19 cellular contexts compared by ENCODE assay signal in the genomic region with DNA sequence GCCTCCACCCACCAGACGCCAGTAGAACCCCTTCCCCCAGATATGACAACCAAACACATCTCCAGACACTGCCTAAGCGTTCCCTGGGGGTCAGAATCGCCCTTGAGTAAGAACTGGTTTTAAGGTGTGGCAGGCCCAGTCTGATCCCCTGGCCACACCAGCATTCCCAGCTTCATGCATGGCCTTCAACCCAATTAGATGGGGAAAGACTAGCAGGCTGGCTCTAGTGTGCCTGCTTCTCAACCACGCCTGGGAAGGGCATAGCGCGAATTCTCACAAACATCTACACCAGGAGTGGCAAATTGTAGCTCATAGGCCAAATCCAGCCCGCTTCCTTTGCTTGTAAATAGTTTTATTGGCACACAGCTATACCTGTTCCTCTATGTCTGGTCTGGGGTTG. TPM values are rescaled to one million over a fixed set of nuclear protein-coding genes. Genes with fewer than 3 reads are reported as not detected.
A peak's percentile ranks its signal among the peaks of the same experiment; 100 is the strongest.
DNase-seq lines count a peak whose midpoint lies in the region; ATAC-seq and TF ChIP-seq lines count a peak whose summit lies in the region.
"Had no signal": no experiment of that assay in that cellular context is flagged by ENCODE, and none has a peak within 500 bp of the region (broad histone marks: within the 10 kb centered on the region; RNA-seq: fewer than 3 reads in every experiment).

No MANE protein-coding gene starts in this region.

- H3K9me3 ChIP-seq in mucosa of descending colon, result no peaks in the 10 kb centered on the region
- peaks cover 11% of the 10 kb centered on the region for H3K9me3 ChIP-seq in trophoblast cell (ENCODE audit: insufficient read depth, low read depth, low read length)
- H3K9me3 ChIP-seq: A549 had no signal

- no CpG with 5 or more reads among the region's 7 CpGs for WGBS in trophoblast cell (ENCODE audit: extremely low coverage, insufficient coverage, insufficient read length)

- no peak overlapping the region for H4K91ac ChIP-seq in trophoblast cell (ENCODE audit: low read depth, low read length)

- no peak overlapping the region for H2AK5ac ChIP-seq in trophoblast cell (ENCODE audit: low read length)

- H3K79me1 ChIP-seq in trophoblast cell (ENCODE audit: low read length), result peaks cover 2% of the 10 kb centered on the region

- no peak overlapping the region for H3K23ac ChIP-seq in trophoblast cell (ENCODE audit: low read length)

- H3K14ac ChIP-seq in trophoblast cell (ENCODE audit: low read length), result no peak overlapping the region

- H4K8ac ChIP-seq in trophoblast cell (ENCODE audit: low read depth, low read length), result no peak overlapping the region

- no peaks in the 10 kb centered on the region for H3K27me3 ChIP-seq in trophoblast cell (ENCODE audit: insufficient read depth, low read length)

- H3K27ac ChIP-seq in trophoblast cell (ENCODE audit: low read depth, low read length), result no peak overlapping the region
- H3K27ac ChIP-seq: 22Rv1, A549, C4-2B had no signal

- H4K12ac ChIP-seq in trophoblast cell (ENCODE audit: low read depth, low read length), result no peak overlapping the region

- no peak for ATAC-seq in left ventricle myocardium superior
- no peak for ATAC-seq in left cardiac atrium
- ATAC-seq in mucosa of descending colon, result peak; percentile 89
- ATAC-seq: A549, GM23338 had no signal

- intact Hi-C loops in left ventricle myocardium superior (cut with micrococcal nuclease), result no loop called here
- intact Hi-C loops in left cardiac atrium (cut with DNase I), result no loop called here
- intact Hi-C loops in mucosa of descending colon (cut with DNase I, micrococcal nuclease), result no loop called here

- H3K18ac ChIP-seq in trophoblast cell (ENCODE audit: low read length), result no peak overlapping the region

- H3K4ac ChIP-seq in trophoblast cell (ENCODE audit: low read depth, low read length), result no peak overlapping the region

- DNase-seq in left ventricle myocardium superior (peak; percentile 7), left cardiac atrium (no peak), mucosa of descending colon (peak in 2 of 3 donors; percentile 70 to 77), trophoblast cell (peak; percentile 79 to 83), OCI-M1 (lab: John Stamatoyannopoulos, UW) (no peak), inferior parietal cortex (ENCODE audit: extremely low spot score) (no peak), cerebellum (ENCODE audit: low spot score) (no peak)
- DNase-seq: AML-193; CD4-positive, alpha-beta T cell; DMS153; DMS79; GDM1; HCEC 1CT had no signal

- no peak overlapping the region for H2BK120ac ChIP-seq in trophoblast cell (ENCODE audit: insufficient read depth, low read length, poor library complexity)

- no peak overlapping the region for H2AFZ ChIP-seq in trophoblast cell (ENCODE audit: insufficient read depth, low read length, poor library complexity)
- H2AFZ ChIP-seq: GM23338 had no signal

- H2BK12ac ChIP-seq in trophoblast cell (ENCODE audit: low read length), result no peak overlapping the region

- peaks cover 19% of the 10 kb centered on the region for H3K4me1 ChIP-seq in mucosa of descending colon (ENCODE audit: low read depth)
- H3K4me1 ChIP-seq in trophoblast cell (ENCODE audit: control insufficient read depth in 1 of 2, insufficient read depth in 2 of 2, low read length in 2 of 2), result peaks cover 5 to 10% of the 10 kb centered on the region in 2 experiments
- H3K4me1 ChIP-seq: A549 had no signal

- no peak overlapping the region for H3K4me2 ChIP-seq in trophoblast cell (ENCODE audit: low read length)
- H3K4me2 ChIP-seq: A549, GM23338 had no signal

- H3K9ac ChIP-seq in trophoblast cell (ENCODE audit: low read length), result peak overlapping the region; percentile 26

- no peak overlapping the region for H3K4me3 ChIP-seq in mucosa of descending colon
- no peak overlapping the region for H3K4me3 ChIP-seq in trophoblast cell (ENCODE audit: low read depth, low read length)
- H3K4me3 ChIP-seq: A549, GM23338 had no signal

- no peak overlapping the region for H2BK5ac ChIP-seq in trophoblast cell (ENCODE audit: low read depth, low read length, poor library complexity)

- H3K79me2 ChIP-seq in trophoblast cell (ENCODE audit: control insufficient read depth, insufficient read depth, low read length, poor library complexity), result peaks cover 2% of the 10 kb centered on the region

- H3K36me3 ChIP-seq in mucosa of descending colon (ENCODE audit: low read depth), result peaks cover 4% of the 10 kb centered on the region
- H3K36me3 ChIP-seq in trophoblast cell (ENCODE audit: control insufficient read depth in 1 of 2, insufficient read depth in 2 of 2, low read length in 2 of 2), result peaks cover 20 to 29% of the 10 kb centered on the region in 2 experiments

- no peak for TF ChIP-seq CTCF in mucosa of descending colon (IDR thresholded peaks at IDR 0.05)

RNA-seq across cellular contexts. Expression of a gene that starts 13.6 kb away (rescaled TPM):
- 6.1 TPM for total RNA-seq in left ventricle myocardium superior
- 1 to 10 TPM; 3.9 to 5.0 TPM for total RNA-seq in left cardiac atrium
- total RNA-seq in mucosa of descending colon, result 10 to 100 TPM; 12.2 to 16.6 (median 13.6) TPM
- 31.7 and 32.6 TPM in 2 replicates for polyA plus RNA-seq in trophoblast cell (2013)
- total RNA-seq in cerebellum, result 2.5 TPM

RNA-seq across cellular contexts. Expression of a gene that starts 13.9 kb away (rescaled TPM):
- total RNA-seq in left ventricle myocardium superior, result 38.1 TPM
- 10 to 100 TPM; 32.5 to 44.6 TPM for total RNA-seq in left cardiac atrium
- total RNA-seq in mucosa of descending colon, result 10 to 100 TPM; 73.7 to 91.8 (median 90.8) TPM
- 64.1 and 65.1 TPM in 2 replicates for polyA plus RNA-seq in trophoblast cell (2013)
- 42.1 TPM for total RNA-seq in cerebellum

RNA-seq across cellular contexts. Expression of a gene that starts 35.1 kb away (rescaled TPM):
- total RNA-seq in left ventricle myocardium superior, result 12.5 TPM
- 10 to 100 TPM in 1 of 2 donors, 1 to 10 TPM in 1; 8.9 to 11.3 TPM for total RNA-seq in left cardiac atrium
- total RNA-seq in mucosa of descending colon, result 1 to 10 TPM; 2.3 to 5.8 (median 3.1) TPM
- 4.6 and 4.8 TPM in 2 replicates for polyA plus RNA-seq in trophoblast cell (2013)
- total RNA-seq in cerebellum, result 11.9 TPM
- total RNA-seq: Daoy, HT-29 had no signal

Comparison
In these comparisons a context has a peak if more than half of its experiments do, and no peak if none do; other contexts are left out.
1. DNase-seq: peak in left ventricle myocardium superior (single experiment), mucosa of descending colon (2 of 3) and trophoblast cell (2 of 2); none in left cardiac atrium (single experiment), OCI-M1 (single experiment), inferior parietal cortex (single experiment) and cerebellum (single experiment).